ENCODE assay signal across 10 cellular contexts in genomic region chr1:173122344-173122880, GRCh38.
DNase-seq lines count a peak whose midpoint lies in the region; FAIRE-seq and TF ChIP-seq lines count a peak whose summit lies in the region.
"Had no signal": no experiment of that assay in that cellular context is flagged by ENCODE, and none has a peak within 500 bp of the region (broad histone marks: within the 10 kb centered on the region; RNA-seq: fewer than 3 reads in every experiment).

No MANE protein-coding gene starts in this region.

- no peaks in the 10 kb centered on the region for H3K79me2 ChIP-seq in astrocyte (ENCODE audit: insufficient read depth, low read length)

- peak overlapping the region; percentile 43 for H3K9ac ChIP-seq in astrocyte (ENCODE audit: low read length)

- FAIRE-seq in astrocyte (lab: Jason Lieb, UNC) (no peak), small intestine (lab: Jason Lieb, UNC) (no peak), GM12891 (lab: Jason Lieb, UNC) (no peak)
- FAIRE-seq: urothelium cell line had no signal

- H3K27me3 ChIP-seq in astrocyte (ENCODE audit: insufficient read depth, low read length), result no peaks in the 10 kb centered on the region
- no peaks in the 10 kb centered on the region for H3K27me3 ChIP-seq in small intestine (ENCODE audit: control insufficient read depth in 2 of 2, insufficient read depth in 2 of 2, low read length in 2 of 2)

- H3K9me3 Mint-ChIP-seq in astrocyte (ENCODE audit: unreplicated experiment), result no peaks in the 10 kb centered on the region

- no peak overlapping the region for H3K27ac ChIP-seq in HEK293 (ENCODE audit: extremely low read depth, low read depth, low read length)
- no peak overlapping the region for H3K27ac ChIP-seq in astrocyte (ENCODE audit: low read depth, low read length)
- peak overlapping the region; percentile 89 to 94 for H3K27ac ChIP-seq in small intestine (ENCODE audit: low read depth in 1 of 2, low read length in 1 of 2)

- peak overlapping the region; percentile 89 for H2AFZ ChIP-seq in astrocyte (ENCODE audit: low read depth, low read length)

- H3K9me3 ChIP-seq in HEK293 (ENCODE audit: control insufficient read depth, insufficient read depth, low read depth, low read length), result no peaks in the 10 kb centered on the region
- no peaks in the 10 kb centered on the region for H3K9me3 ChIP-seq in astrocyte (ENCODE audit: insufficient read depth, low read depth, low read length)
- H3K9me3 ChIP-seq in small intestine (ENCODE audit: control insufficient read depth, low read depth), result no peaks in the 10 kb centered on the region

- CTCF ChIA-PET in HEK293 (lab: Yijun Ruan, JAX), result interaction anchor here (0.8 kb wide), 1 partner anchor 8 kb away, joined by 3 read pairs; no protein-coding TSS in a partner anchor

- H4K20me1 ChIP-seq in astrocyte (ENCODE audit: insufficient read depth, low read length), result no peaks in the 10 kb centered on the region

- H3K27me3 Mint-ChIP-seq in astrocyte (ENCODE audit: low read depth, unreplicated experiment), result no peaks in the 10 kb centered on the region

- POLR2A ChIA-PET in HEK293 (lab: Yijun Ruan, JAX), result no interaction called here

- peaks cover 9% of the 10 kb centered on the region for H3K4me1 Mint-ChIP-seq in astrocyte (ENCODE audit: low read depth, unreplicated experiment)

- peak overlapping the region; percentile 82 for H3K4me2 ChIP-seq in astrocyte (ENCODE audit: low read length)

- H3K36me3 ChIP-seq in HEK293 (ENCODE audit: control insufficient read depth in 2 of 2, insufficient read depth in 1 of 2, low read length in 2 of 2), result no peaks in the 10 kb centered on the region
- H3K36me3 ChIP-seq in astrocyte (ENCODE audit: insufficient read depth, low read length), result no peaks in the 10 kb centered on the region
- H3K36me3 ChIP-seq in small intestine (ENCODE audit: control insufficient read depth in 2 of 2, insufficient read depth in 2 of 2, low read length in 2 of 2), result no peaks in the 10 kb centered on the region

- WGBS in small intestine, 3 donors, result 39 to 60% (median 56%) methylated on average over 2 of the region's 2 CpGs

- H3K27ac Mint-ChIP-seq in astrocyte (ENCODE audit: unreplicated experiment), result peak overlapping the region; percentile 68

- TF ChIP-seq CTCF in HEK293 (tag by site-specific recombination; IDR thresholded peaks at IDR 0.05), result no peak
- no peak for TF ChIP-seq CTCF in astrocyte (IDR thresholded peaks at IDR 0.05; ENCODE audit: insufficient read depth, low read depth, low read length)

- H3K36me3 Mint-ChIP-seq in astrocyte (ENCODE audit: low read depth, unreplicated experiment), result no peaks in the 10 kb centered on the region

- H3K4me1 ChIP-seq in HEK293 (ENCODE audit: control insufficient read depth, insufficient read depth, low read length) (no peaks in the 10 kb centered on the region), astrocyte (ENCODE audit: insufficient read depth, low read length) (peaks cover 10% of the 10 kb centered on the region), small intestine (ENCODE audit: control insufficient read depth in 2 of 2, insufficient read depth in 1 of 2, low read depth in 1 of 2, low read length in 1 of 2) (peaks cover 0 to 2% of the 10 kb centered on the region in 2 donors)

- H3K4me3 ChIP-seq in HEK293 (ENCODE audit: low read depth, low read length) (no peak overlapping the region), astrocyte (ENCODE audit: insufficient read depth, low read depth, low read length) (peak overlapping the region; percentile 49), small intestine (ENCODE audit: low read depth in 1 of 2, low read length in 2 of 2) (no peak overlapping the region)

- H3K4me3 Mint-ChIP-seq in astrocyte (ENCODE audit: unreplicated experiment), result no peak overlapping the region

- no peak for DNase-seq in astrocyte (ENCODE audit: low read depth)
- DNase-seq in iris pigment epithelial cell (ENCODE audit: low read depth), result peak; percentile 46
- peak; percentile 20 for DNase-seq in small intestine
- no peak for DNase-seq in amygdala (lab: John Stamatoyannopoulos, UW)
- no peak for DNase-seq in glomerular visceral epithelial cell (ENCODE audit: extremely low spot score)
- DNase-seq in GM12891 (ENCODE audit: insufficient read length, low spot score), result no peak
- DNase-seq in OCI-M2 (lab: John Stamatoyannopoulos, UW; ENCODE audit: unreplicated experiment), result no peak
- DNase-seq: NCI-H1417 treated with DMSO at 0.1 percent for 48 hours had no signal

- no peak for TF ChIP-seq POLR2A in GM12891 (IDR thresholded peaks at IDR 0.05; ENCODE audit: low read depth, low read length)

TF ChIP-seq in HEK293, 187 proteins besides CTCF, POLR2A, EP300 and RAD21:
- TF ChIP-seq ZNF48 (tag by site-specific recombination; IDR thresholded peaks at IDR 0.05) (no peak), SP7 (tag by site-specific recombination; IDR thresholded peaks at IDR 0.05) (peak; percentile 77), FEZF1 (tag by site-specific recombination; IDR thresholded peaks at IDR 0.05) (peak; percentile 69), WT1 (tag by site-specific recombination; IDR thresholded peaks at IDR 0.05) (no peak), ZSCAN23 (tag by site-specific recombination; IDR thresholded peaks at IDR 0.05) (no peak), KLF16 (tag by site-specific recombination; IDR thresholded peaks at IDR 0.05) (no peak), ZNF155 (tag by site-specific recombination; IDR thresholded peaks at IDR 0.05) (no peak), TRIM28 (IDR thresholded peaks at IDR 0.05; ENCODE audit: borderline replicate concordance, low read length) (no peak)

TF ChIP-seq in GM12891, 5 proteins besides CTCF, POLR2A, EP300 and RAD21:
- TF ChIP-seq SPI1 (IDR thresholded peaks at IDR 0.05; ENCODE audit: low read depth, low read length), result no peak
- TF ChIP-seq POU2F2 (IDR thresholded peaks at IDR 0.05; ENCODE audit: low read depth, low read length), result no peak
- TF ChIP-seq TAF1 (IDR thresholded peaks at IDR 0.05; ENCODE audit: low read depth, low read length), result no peak
- TF ChIP-seq POLR2AphosphoS5 (IDR thresholded peaks at IDR 0.05; ENCODE audit: low read depth, low read length), result no peak
- no peak for TF ChIP-seq PAX5 (IDR thresholded peaks at IDR 0.05; ENCODE audit: insufficient read depth, low read length, severe bottlenecking)

Comparison
In these comparisons a context has a peak if more than half of its experiments do, and no peak if none do; other contexts are left out.
1. H3K27ac ChIP-seq: peak in small intestine (2 of 2); none in HEK293 (single experiment) and astrocyte (single experiment).
2. DNase-seq: peak in iris pigment epithelial cell (single experiment) and small intestine (single experiment); none in astrocyte (single experiment), amygdala (0 of 56), glomerular visceral epithelial cell (single experiment), GM12891 (single experiment) and OCI-M2 (single experiment).